1 cellular context compared by ENCODE assay signal in the genomic region with DNA sequence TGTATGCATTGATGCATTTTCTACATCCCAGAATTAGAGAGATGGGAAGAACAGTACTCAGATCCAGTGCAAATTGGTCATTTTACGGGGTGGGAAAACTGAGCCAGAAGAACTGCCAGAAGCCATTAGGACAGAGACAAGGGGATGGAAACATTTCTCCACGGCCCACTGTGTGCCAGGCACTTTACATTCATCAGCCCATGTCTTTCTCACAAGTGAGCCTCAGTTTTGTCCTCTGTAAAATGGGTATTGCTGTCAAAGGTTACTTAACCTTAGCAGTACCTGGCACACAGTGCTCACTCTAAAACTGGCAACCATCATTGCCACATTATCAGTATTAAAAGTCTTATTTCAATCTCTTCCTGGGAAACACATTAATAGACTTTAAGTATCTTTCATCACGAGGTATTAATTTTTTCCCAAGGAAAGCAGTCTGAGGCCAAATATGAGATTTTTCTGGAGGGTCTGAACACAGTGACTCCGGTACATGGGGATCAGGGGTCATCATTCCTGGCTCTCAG.
TF ChIP-seq lines count a peak whose summit lies in the region.

No MANE protein-coding gene starts in this region.

TF ChIP-seq in GM23338, 12 proteins besides CTCF, POLR2A, EP300 and RAD21 (continued from another document):
- TF ChIP-seq POLR2AphosphoS5 (IDR thresholded peaks at IDR 0.05; ENCODE audit: low read depth) (no peak), ZNF114 (CRISPR knock-in tag; IDR thresholded peaks at IDR 0.05) (no peak), CREB1 (CRISPR knock-in tag; IDR thresholded peaks at IDR 0.05; ENCODE audit: low read depth) (no peak), ZNF331 (CRISPR knock-in tag; IDR thresholded peaks at IDR 0.05; ENCODE audit: low read depth) (no peak), STAT1 (IDR thresholded peaks at IDR 0.05; ENCODE audit: unreplicated experiment) (no peak), EZH2 (IDR thresholded peaks at IDR 0.05; ENCODE audit: low read depth, unreplicated experiment) (no peak), NANOG (IDR thresholded peaks at IDR 0.05; ENCODE audit: borderline replicate concordance) (no peak)
- TF ChIP-seq, protein P1, sequence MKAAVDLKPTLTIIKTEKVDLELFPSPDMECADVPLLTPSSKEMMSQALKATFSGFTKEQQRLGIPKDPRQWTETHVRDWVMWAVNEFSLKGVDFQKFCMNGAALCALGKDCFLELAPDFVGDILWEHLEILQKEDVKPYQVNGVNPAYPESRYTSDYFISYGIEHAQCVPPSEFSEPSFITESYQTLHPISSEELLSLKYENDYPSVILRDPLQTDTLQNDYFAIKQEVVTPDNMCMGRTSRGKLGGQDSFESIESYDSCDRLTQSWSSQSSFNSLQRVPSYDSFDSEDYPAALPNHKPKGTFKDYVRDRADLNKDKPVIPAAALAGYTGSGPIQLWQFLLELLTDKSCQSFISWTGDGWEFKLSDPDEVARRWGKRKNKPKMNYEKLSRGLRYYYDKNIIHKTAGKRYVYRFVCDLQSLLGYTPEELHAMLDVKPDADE (IDR thresholded peaks at IDR 0.05), result no peak
